10 cellular contexts compared by ENCODE assay signal in the genomic region with DNA sequence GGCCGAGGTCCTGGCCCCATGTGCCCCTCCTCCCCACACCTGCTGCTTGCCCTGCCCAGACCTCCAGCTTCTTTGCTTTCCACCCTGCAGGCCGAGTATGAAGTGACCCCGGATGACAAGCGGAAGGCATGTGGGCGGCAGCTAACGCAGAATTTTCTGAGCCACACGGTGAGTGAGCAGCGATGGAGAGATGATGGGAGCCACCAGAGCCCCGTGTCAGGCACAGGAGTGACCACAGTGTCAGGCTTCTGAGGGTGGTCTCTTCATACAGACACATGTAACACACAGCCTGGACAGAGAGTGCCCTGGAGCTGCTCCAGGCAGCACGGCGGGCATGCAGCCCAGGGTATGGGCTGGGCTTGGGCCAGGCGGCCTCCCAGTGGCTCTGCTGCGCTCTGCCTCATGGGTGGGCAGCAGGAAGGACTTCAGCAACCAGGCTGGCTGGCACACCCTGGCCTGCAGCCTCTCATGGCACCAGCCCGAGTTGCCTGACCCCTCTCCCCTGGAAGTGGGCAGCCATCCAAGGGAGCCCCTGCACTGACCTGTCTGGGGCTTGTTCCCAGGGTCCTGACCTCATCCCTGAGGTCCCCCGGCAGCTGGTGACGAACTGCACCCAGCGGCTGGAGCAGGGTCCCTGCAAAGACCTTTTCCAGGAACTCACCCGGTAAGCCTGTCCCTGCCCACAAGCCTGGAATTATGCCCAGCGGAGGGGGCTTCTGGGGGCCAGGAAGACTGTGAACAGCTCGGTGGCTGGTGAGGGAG. TPM values are rescaled to one million over a fixed set of nuclear protein-coding genes. Genes with fewer than 3 reads are reported as not detected.
DNase-seq lines count a peak whose midpoint lies in the region; ATAC-seq and TF ChIP-seq lines count a peak whose summit lies in the region.
"Had no signal": no experiment of that assay in that cellular context is flagged by ENCODE, and none has a peak within 500 bp of the region (broad histone marks: within the 10 kb centered on the region; RNA-seq: fewer than 3 reads in every experiment).

No MANE protein-coding gene starts in this region.

- peaks cover 70% of the 10 kb centered on the region for H3K36me3 Mint-ChIP-seq in activated CD4-positive, alpha-beta memory T cell treated with anti-CD3 and anti-CD28 coated beads for 36 hours
- H3K36me3 Mint-ChIP-seq in stimulated activated naive B cell treated with anti-CD40 and anti-IgM and Interleukin-4, amounts not matched to agents 10 μg/mL and 1 μg/mL and 100 μg/mL, for 72 hours, result peaks cover 48 to 65% of the 10 kb centered on the region in 2 donors

- DNase-seq in activated CD4-positive, alpha-beta memory T cell treated with anti-CD3 and anti-CD28 coated beads for 36 hours, result peak; percentile 82
- peak; percentile 64 for DNase-seq in left ventricle myocardium inferior
- DNase-seq in stimulated activated naive B cell treated with anti-CD40 and anti-IgM and Interleukin-4, amounts not matched to agents 10 μg/mL and 1 μg/mL and 100 μg/mL, for 72 hours, result no peak
- no peak for DNase-seq in NK-92 (lab: John Stamatoyannopoulos, UW; ENCODE audit: unreplicated experiment)
- DNase-seq in HuH-7.5 (ENCODE audit: low spot score), result no peak
- no peak for DNase-seq in NCI-H748 (lab: John Stamatoyannopoulos, UW; ENCODE audit: unreplicated experiment)
- DNase-seq: uterus had no signal

- peaks cover 37% of the 10 kb centered on the region for H3K4me1 ChIP-seq in left ventricle myocardium inferior

- H3K27ac Mint-ChIP-seq in activated CD4-positive, alpha-beta memory T cell treated with anti-CD3 and anti-CD28 coated beads for 36 hours, result peak overlapping the region; percentile 97
- H3K27ac Mint-ChIP-seq in stimulated activated naive B cell treated with anti-CD40 and anti-IgM and Interleukin-4, amounts not matched to agents 10 μg/mL and 1 μg/mL and 100 μg/mL, for 72 hours, result peak overlapping the region; percentile 97

- H3K27me3 ChIP-seq in left ventricle myocardium inferior (ENCODE audit: low read depth), result no peaks in the 10 kb centered on the region
- H3K27me3 ChIP-seq: uterus had no signal

- H3K9me3 Mint-ChIP-seq in activated CD4-positive, alpha-beta memory T cell treated with anti-CD3 and anti-CD28 coated beads for 36 hours, result no peaks in the 10 kb centered on the region
- H3K9me3 Mint-ChIP-seq in stimulated activated naive B cell treated with anti-CD40 and anti-IgM and Interleukin-4, amounts not matched to agents 10 μg/mL and 1 μg/mL and 100 μg/mL, for 72 hours, result no peaks in the 10 kb centered on the region

- POLR2A ChIA-PET in activated CD4-positive, alpha-beta memory T cell treated with anti-CD3 and anti-CD28 coated beads for 36 hours (lab: Charles Lee), result interaction anchor here (0.6 to 10.6 kb wide), 8 partner anchors 11 to 772 kb away, joined by 3 to 319 read pairs (median 8); a partner anchor contains a TSS

- no peaks in the 10 kb centered on the region for H3K9me3 ChIP-seq in left ventricle myocardium inferior (replicated peaks)
- H3K9me3 ChIP-seq: uterus had no signal

- H3K4me3 Mint-ChIP-seq in activated CD4-positive, alpha-beta memory T cell treated with anti-CD3 and anti-CD28 coated beads for 36 hours, result peak overlapping the region; percentile 97
- peak overlapping the region; percentile 34 to 93 for H3K4me3 Mint-ChIP-seq in stimulated activated naive B cell treated with anti-CD40 and anti-IgM and Interleukin-4, amounts not matched to agents 10 μg/mL and 1 μg/mL and 100 μg/mL, for 72 hours

- ATAC-seq in GM21390 (IDR thresholded peaks at IDR 0.05; ENCODE audit: unreplicated experiment) (peak; percentile 1), GM19328 (IDR thresholded peaks at IDR 0.05; ENCODE audit: unreplicated experiment) (no peak)
- no peak for ATAC-seq in stimulated activated naive B cell treated with anti-CD40 and anti-IgM and Interleukin-4, amounts not matched to agents 10 μg/mL and 1 μg/mL and 100 μg/mL, for 72 hours (replicated peaks)

- H3K27me3 Mint-ChIP-seq in activated CD4-positive, alpha-beta memory T cell treated with anti-CD3 and anti-CD28 coated beads for 36 hours, result no peaks in the 10 kb centered on the region
- no peaks in the 10 kb centered on the region for H3K27me3 Mint-ChIP-seq in stimulated activated naive B cell treated with anti-CD40 and anti-IgM and Interleukin-4, amounts not matched to agents 10 μg/mL and 1 μg/mL and 100 μg/mL, for 72 hours

- CTCF ChIA-PET in activated CD4-positive, alpha-beta memory T cell treated with anti-CD3 and anti-CD28 coated beads for 36 hours (lab: Charles Lee), result interaction anchor here (0.9 to 15.3 kb wide), 8 partner anchors 12 to 123 kb away, joined by 3 to 220 read pairs (median 26); a partner anchor contains a TSS

- peaks cover 55% of the 10 kb centered on the region for H3K36me3 ChIP-seq in left ventricle myocardium inferior
- H3K36me3 ChIP-seq: uterus had no signal

- peaks cover 68% of the 10 kb centered on the region for H3K4me1 Mint-ChIP-seq in activated CD4-positive, alpha-beta memory T cell treated with anti-CD3 and anti-CD28 coated beads for 36 hours (ENCODE audit: low read depth)
- H3K4me1 Mint-ChIP-seq in stimulated activated naive B cell treated with anti-CD40 and anti-IgM and Interleukin-4, amounts not matched to agents 10 μg/mL and 1 μg/mL and 100 μg/mL, for 72 hours, result peaks cover 50 to 70% of the 10 kb centered on the region in 2 donors

- intact Hi-C loops in activated CD4-positive, alpha-beta memory T cell treated with anti-CD3 and anti-CD28 coated beads for 36 hours (cut with micrococcal nuclease), result no loop called here
- intact Hi-C loops in left ventricle myocardium inferior (cut with micrococcal nuclease), result no loop called here

- peak overlapping the region; percentile 61 for H3K27ac ChIP-seq in left ventricle myocardium inferior (replicated peaks)
- H3K27ac ChIP-seq: uterus had no signal

- peak; percentile 36 for TF ChIP-seq CTCF in left ventricle myocardium inferior (IDR thresholded peaks at IDR 0.05; ENCODE audit: borderline replicate concordance)

- no peak overlapping the region for H3K4me3 ChIP-seq in left ventricle myocardium inferior
- H3K4me3 ChIP-seq: uterus had no signal

RNA-seq across cellular contexts. Expression of a gene that starts 5.8 kb away (rescaled TPM):
- 100 to 1,000 TPM; 177 to 178 TPM for total RNA-seq in activated CD4-positive, alpha-beta memory T cell treated with anti-CD3 and anti-CD28 coated beads for 36 hours
- total RNA-seq in left ventricle myocardium inferior, result 15.6 TPM

RNA-seq across cellular contexts. Expression of a gene that starts 14.3 kb away (rescaled TPM):
- total RNA-seq in activated CD4-positive, alpha-beta memory T cell treated with anti-CD3 and anti-CD28 coated beads for 36 hours, result 10 to 100 TPM; 13.3 to 13.6 TPM
- total RNA-seq in left ventricle myocardium inferior, result 2.1 TPM

RNA-seq across cellular contexts. Expression of a gene that starts 23.0 kb away (rescaled TPM):
- 1 to 10 TPM; 5.1 to 5.9 TPM for total RNA-seq in activated CD4-positive, alpha-beta memory T cell treated with anti-CD3 and anti-CD28 coated beads for 36 hours
- not detected for total RNA-seq in left ventricle myocardium inferior

RNA-seq across cellular contexts. Expression of a gene that starts 31.9 kb away (rescaled TPM):
- total RNA-seq in activated CD4-positive, alpha-beta memory T cell treated with anti-CD3 and anti-CD28 coated beads for 36 hours, result not detected
- not detected for total RNA-seq in left ventricle myocardium inferior
- total RNA-seq: dermis blood vessel endothelial cell, uterus had no signal

RNA-seq across cellular contexts. Expression of a gene that starts 41.1 kb away (rescaled TPM):
- total RNA-seq in activated CD4-positive, alpha-beta memory T cell treated with anti-CD3 and anti-CD28 coated beads for 36 hours, result 10 to 100 TPM; 12.1 to 15.9 TPM
- 21.8 TPM for total RNA-seq in left ventricle myocardium inferior

Comparison
In these comparisons a context has a peak if more than half of its experiments do, and no peak if none do; other contexts are left out.
1. DNase-seq: peak in activated CD4-positive, alpha-beta memory T cell treated with anti-CD3 and anti-CD28 coated beads for 36 hours (single experiment) and left ventricle myocardium inferior (single experiment); none in stimulated activated naive B cell treated with anti-CD40 and anti-IgM and Interleukin-4, amounts not matched to agents 10 μg/mL and 1 μg/mL and 100 μg/mL, for 72 hours (single experiment), NK-92 (single experiment), HuH-7.5 (single experiment) and NCI-H748 (single experiment).
2. RNA of a gene that starts 5.8 kb away (total RNA-seq): 177 to 178 TPM in activated CD4-positive, alpha-beta memory T cell treated with anti-CD3 and anti-CD28 coated beads for 36 hours; 15.6 TPM in left ventricle myocardium inferior (single experiment); every median in the first group is over 10 times any median in the second.